ENCODE assay signal across 1 cellular context in the genomic region with DNA sequence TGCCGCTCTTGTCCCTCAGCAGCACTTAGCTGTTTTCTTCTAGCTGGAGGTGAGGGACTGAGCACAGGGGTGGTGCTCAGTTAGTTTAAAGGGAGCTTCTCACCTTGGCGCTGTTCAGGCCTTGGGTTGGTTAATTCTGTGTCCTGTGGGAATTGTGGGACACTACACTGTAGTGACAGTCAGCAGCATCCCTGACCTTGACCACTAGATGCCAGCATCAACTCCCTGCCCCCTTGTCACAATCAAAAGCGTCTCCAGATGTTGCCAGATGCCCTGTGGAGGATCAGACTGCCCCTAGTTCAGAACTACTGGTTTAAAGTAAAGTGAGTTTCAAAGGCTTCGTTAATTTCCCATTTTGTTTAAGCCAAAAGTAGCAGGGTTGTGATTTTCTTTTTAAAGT.
TF ChIP-seq lines count a peak whose summit lies in the region.

No MANE protein-coding gene starts in this region.

TF ChIP-seq in GM12878, 131 proteins besides CTCF, POLR2A, EP300 and RAD21 (continued from another document):
- TF ChIP-seq ELK1 (IDR thresholded peaks at IDR 0.05; ENCODE audit: low read depth, low read length): no peak
- TF ChIP-seq NFYA (IDR thresholded peaks at IDR 0.05; ENCODE audit: borderline replicate concordance, low read depth, low read length): no peak
- no peak for TF ChIP-seq EZH2 (IDR thresholded peaks at IDR 0.05; ENCODE audit: borderline replicate concordance, control insufficient read depth, low read depth, low read length)
- TF ChIP-seq NFIC (IDR thresholded peaks at IDR 0.05; ENCODE audit: low read depth, low read length): no peak
- no peak for TF ChIP-seq TCF3 (IDR thresholded peaks at IDR 0.05; ENCODE audit: borderline replicate concordance, insufficient read depth, low read depth, low read length)
TF ChIP-seq in GM12878: peak in this region for 0.
